24 cellular contexts compared by ENCODE assay signal in genomic region chr16:27112093-27112811, GRCh38. TPM values are rescaled to one million over a fixed set of nuclear protein-coding genes. Genes with fewer than 3 reads are reported as not detected.
"Had no signal": no experiment of that assay in that cellular context is flagged by ENCODE, and none has a peak within 500 bp of the region (broad histone marks: within the 10 kb centered on the region; RNA-seq: fewer than 3 reads in every experiment).

No MANE protein-coding gene starts in this region.

- H3K27me3 ChIP-seq: brain microvascular endothelial cell, sigmoid colon had no signal

- H3K27ac Mint-ChIP-seq: activated CD4-positive, alpha-beta T cell treated with anti-CD3 and anti-CD28 coated beads, Interleukin-2, amount 10 ng/mL, durations not matched to agents 7 days and 5 days; activated CD8-positive, alpha-beta T cell treated with anti-CD3 and anti-CD28 coated beads, Interleukin-2, amount 10 ng/mL, durations not matched to agents 7 days and 5 days; activated naive CD8-positive, alpha-beta T cell treated with anti-CD3 and anti-CD28 coated beads, Interleukin-2, amount 50 U/mL, for 24 hours had no signal

- ATAC-seq: activated CD4-positive, CD25-positive, alpha-beta regulatory T cell treated with anti-CD3 and anti-CD28 coated beads, Interleukin-2, amount 50 U/mL, for 24 hours; activated CD8-positive, alpha-beta T cell treated with anti-CD3 and anti-CD28 coated beads, Interleukin-2, amount 10 ng/mL, durations not matched to agents 7 days and 5 days; activated naive CD8-positive, alpha-beta T cell treated with anti-CD3 and anti-CD28 coated beads, Interleukin-2, amount 50 U/mL, for 24 hours; esophagus mucosa; gastrocnemius medialis had no signal

- H3K9me3 Mint-ChIP-seq: central memory CD8-positive, alpha-beta T cell; stimulated activated memory B cell treated with anti-CD40 and anti-IgM and Interleukin-4, amounts not matched to agents 10 μg/mL and 1 μg/mL and 100 μg/mL, for 72 hours had no signal

- H3K4me3 Mint-ChIP-seq: activated CD4-positive, alpha-beta T cell treated with anti-CD3 and anti-CD28 coated beads, Interleukin-2, amount 10 ng/mL, durations not matched to agents 7 days and 5 days; activated CD8-positive, alpha-beta T cell treated with anti-CD3 and anti-CD28 coated beads, Interleukin-2, amount 10 ng/mL, durations not matched to agents 7 days and 5 days; activated naive CD8-positive, alpha-beta T cell treated with anti-CD3 and anti-CD28 coated beads, Interleukin-2, amount 50 U/mL, for 24 hours; central memory CD8-positive, alpha-beta T cell had no signal

- H3K27me3 Mint-ChIP-seq: activated naive CD8-positive, alpha-beta T cell treated with anti-CD3 and anti-CD28 coated beads, Interleukin-2, amount 50 U/mL, for 24 hours had no signal

- H3K36me3 Mint-ChIP-seq: stimulated activated memory B cell treated with anti-CD40 and anti-IgM and Interleukin-4, amounts not matched to agents 10 μg/mL and 1 μg/mL and 100 μg/mL, for 72 hours had no signal

- H3K27ac ChIP-seq: brain microvascular endothelial cell, gastrocnemius medialis, left ventricle myocardium inferior, parathyroid adenoma, sigmoid colon, thyroid gland had no signal

- H3K4me3 ChIP-seq: gastrocnemius medialis, left ventricle myocardium inferior, sigmoid colon, thyroid gland had no signal

- H3K36me3 ChIP-seq: brain microvascular endothelial cell, gastrocnemius medialis, left ventricle myocardium inferior, sigmoid colon, thyroid gland had no signal

- DNase-seq: activated CD4-positive, alpha-beta T cell treated with anti-CD3 and anti-CD28 coated beads, Interleukin-2, amount 10 ng/mL, durations not matched to agents 7 days and 5 days; activated CD8-positive, alpha-beta T cell treated with anti-CD3 and anti-CD28 coated beads, Interleukin-2, amount 10 ng/mL, durations not matched to agents 7 days and 5 days; activated naive CD8-positive, alpha-beta T cell treated with anti-CD3 and anti-CD28 coated beads, Interleukin-2, amount 50 U/mL, for 24 hours; anterior cingulate cortex; brain microvascular endothelial cell; cortex of kidney; effector CD4-positive, alpha-beta T cell; gastrocnemius medialis; head of caudate nucleus; kidney glomerular epithelial cell; left ventricle myocardium inferior; mammary epithelial cell; sigmoid colon; stimulated activated CD4-positive, alpha-beta T cell treated with anti-CD3 and anti-CD28 coated beads, Interleukin-4, amount 100 ng/mL, for 4 hours; T-helper 1 cell; T1000; thyroid gland had no signal

RNA-seq across cellular contexts. Expression of gene C16orf82, which starts 45.5 kb away (rescaled TPM):
- total RNA-seq: activated CD4-positive, alpha-beta T cell treated with anti-CD3 and anti-CD28 coated beads, Interleukin-2, amount 10 ng/mL, durations not matched to agents 7 days and 5 days; activated CD8-positive, alpha-beta T cell treated with anti-CD3 and anti-CD28 coated beads, Interleukin-2, amount 10 ng/mL, durations not matched to agents 7 days and 5 days; esophagus mucosa; gastrocnemius medialis; left ventricle myocardium inferior; mammary epithelial cell; myocyte; sigmoid colon; urinary bladder had no signal
- polyA plus RNA-seq: mammary epithelial cell, sigmoid colon, urinary bladder had no signal
